In the genomic region with DNA sequence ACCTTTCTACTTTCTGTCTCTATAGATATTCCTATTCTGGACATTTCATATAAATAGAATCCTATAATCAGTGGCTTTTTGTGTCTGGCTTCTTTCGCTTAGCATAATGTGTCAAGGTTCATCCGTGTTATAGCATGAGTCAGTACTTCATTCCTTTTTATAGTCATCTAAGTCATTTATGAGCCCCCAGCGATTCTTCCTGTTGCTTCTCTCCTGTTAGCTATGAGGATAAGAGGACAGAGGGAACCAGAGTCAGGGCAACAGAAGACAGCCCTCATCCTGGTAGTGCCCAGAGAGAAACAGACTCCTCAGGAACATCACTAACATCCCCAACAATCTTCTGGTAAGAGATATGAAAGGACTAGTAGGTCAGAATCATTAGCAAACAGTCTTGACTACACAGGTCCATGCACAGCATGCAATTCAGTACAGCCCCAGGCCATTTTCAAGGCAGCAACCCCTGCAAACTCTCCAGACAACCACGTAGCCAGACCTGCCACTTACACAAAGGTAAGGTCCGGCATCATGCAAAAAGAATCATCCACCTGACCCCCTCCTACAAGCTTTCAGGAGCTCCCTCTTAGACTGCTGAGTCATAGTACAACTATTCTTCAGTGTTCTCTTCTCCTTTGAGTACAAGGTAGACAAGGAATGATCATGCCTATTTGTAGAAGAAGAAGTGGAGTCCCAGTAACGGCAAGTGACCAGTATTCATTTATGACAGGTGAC, we compare ENCODE assay signal across 2 cellular contexts.
TF ChIP-seq lines count a peak whose summit lies in the region.

No MANE protein-coding gene starts in this region.

TF ChIP-seq in HepG2, 621 proteins besides CTCF, POLR2A, EP300 and RAD21:
- TF ChIP-seq NFE2L2 (IDR thresholded peaks at IDR 0.05; ENCODE audit: low read length) (peak; percentile 53; the same call in 1 of the 2 replicates), NCOA1 (CRISPR knock-in tag; IDR thresholded peaks at IDR 0.05) (no peak), TP53 (CRISPR knock-in tag; conservative IDR thresholded peaks at IDR 0.05) (no peak)
- TF ChIP-seq, protein P1, sequence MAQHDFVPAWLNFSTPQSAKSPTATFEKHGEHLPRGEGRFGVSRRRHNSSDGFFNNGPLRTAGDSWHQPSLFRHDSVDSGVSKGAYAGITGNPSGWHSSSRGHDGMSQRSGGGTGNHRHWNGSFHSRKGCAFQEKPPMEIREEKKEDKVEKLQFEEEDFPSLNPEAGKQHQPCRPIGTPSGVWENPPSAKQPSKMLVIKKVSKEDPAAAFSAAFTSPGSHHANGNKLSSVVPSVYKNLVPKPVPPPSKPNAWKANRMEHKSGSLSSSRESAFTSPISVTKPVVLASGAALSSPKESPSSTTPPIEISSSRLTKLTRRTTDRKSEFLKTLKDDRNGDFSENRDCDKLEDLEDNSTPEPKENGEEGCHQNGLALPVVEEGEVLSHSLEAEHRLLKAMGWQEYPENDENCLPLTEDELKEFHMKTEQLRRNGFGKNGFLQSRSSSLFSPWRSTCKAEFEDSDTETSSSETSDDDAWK (CRISPR knock-in tag; IDR thresholded peaks at IDR 0.05) = no peak

TF ChIP-seq in K562, 482 proteins besides CTCF, POLR2A, EP300 and RAD21:
- peak; percentile 46 for TF ChIP-seq NFE2 (IDR thresholded peaks at IDR 0.05; ENCODE audit: low read depth)
- TF ChIP-seq ZNF316 (IDR thresholded peaks at IDR 0.05) = peak; percentile 21; the same call in 1 of the 2 replicates
- TF ChIP-seq C11orf30 (IDR thresholded peaks at IDR 0.05; ENCODE audit: low read depth) = peak; percentile 14; the same call in 1 of the 2 replicates
- TF ChIP-seq ZNF583 (CRISPR knock-in tag; IDR thresholded peaks at IDR 0.05) = no peak
- TF ChIP-seq WHSC1 (IDR thresholded peaks at IDR 0.05; ENCODE audit: low read length) = no peak
- no peak for TF ChIP-seq ARHGAP35 (IDR thresholded peaks at IDR 0.05; ENCODE audit: partially characterized antibody)
- TF ChIP-seq POLR3A (IDR thresholded peaks at IDR 0.05; ENCODE audit: borderline replicate concordance, extremely low read depth, insufficient read depth, insufficient read length) = no peak
- TF ChIP-seq PCBP1 (IDR thresholded peaks at IDR 0.05; ENCODE audit: low read depth, low read length, poor library complexity, severe bottlenecking) = no peak
- TF ChIP-seq MAFG (tag; conservative IDR thresholded peaks at IDR 0.05) = peak; percentile 63
- TF ChIP-seq PHF21A (IDR thresholded peaks at IDR 0.05; ENCODE audit: borderline replicate concordance, low read depth) = no peak
- no peak for TF ChIP-seq MTA3 (IDR thresholded peaks at IDR 0.05; ENCODE audit: borderline replicate concordance)
- TF ChIP-seq, protein P2, sequence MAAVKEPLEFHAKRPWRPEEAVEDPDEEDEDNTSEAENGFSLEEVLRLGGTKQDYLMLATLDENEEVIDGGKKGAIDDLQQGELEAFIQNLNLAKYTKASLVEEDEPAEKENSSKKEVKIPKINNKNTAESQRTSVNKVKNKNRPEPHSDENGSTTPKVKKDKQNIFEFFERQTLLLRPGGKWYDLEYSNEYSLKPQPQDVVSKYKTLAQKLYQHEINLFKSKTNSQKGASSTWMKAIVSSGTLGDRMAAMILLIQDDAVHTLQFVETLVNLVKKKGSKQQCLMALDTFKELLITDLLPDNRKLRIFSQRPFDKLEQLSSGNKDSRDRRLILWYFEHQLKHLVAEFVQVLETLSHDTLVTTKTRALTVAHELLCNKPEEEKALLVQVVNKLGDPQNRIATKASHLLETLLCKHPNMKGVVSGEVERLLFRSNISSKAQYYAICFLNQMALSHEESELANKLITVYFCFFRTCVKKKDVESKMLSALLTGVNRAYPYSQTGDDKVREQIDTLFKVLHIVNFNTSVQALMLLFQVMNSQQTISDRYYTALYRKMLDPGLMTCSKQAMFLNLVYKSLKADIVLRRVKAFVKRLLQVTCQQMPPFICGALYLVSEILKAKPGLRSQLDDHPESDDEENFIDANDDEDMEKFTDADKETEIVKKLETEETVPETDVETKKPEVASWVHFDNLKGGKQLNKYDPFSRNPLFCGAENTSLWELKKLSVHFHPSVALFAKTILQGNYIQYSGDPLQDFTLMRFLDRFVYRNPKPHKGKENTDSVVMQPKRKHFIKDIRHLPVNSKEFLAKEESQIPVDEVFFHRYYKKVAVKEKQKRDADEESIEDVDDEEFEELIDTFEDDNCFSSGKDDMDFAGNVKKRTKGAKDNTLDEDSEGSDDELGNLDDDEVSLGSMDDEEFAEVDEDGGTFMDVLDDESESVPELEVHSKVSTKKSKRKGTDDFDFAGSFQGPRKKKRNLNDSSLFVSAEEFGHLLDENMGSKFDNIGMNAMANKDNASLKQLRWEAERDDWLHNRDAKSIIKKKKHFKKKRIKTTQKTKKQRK (IDR thresholded peaks at IDR 0.05; ENCODE audit: borderline replicate concordance, low read depth, low read length) = no peak
- peak; percentile 61 for TF ChIP-seq NFE2L1 (tag; IDR thresholded peaks at IDR 0.05; ENCODE audit: borderline replicate concordance, low read depth)
- TF ChIP-seq FOXM1 (IDR thresholded peaks at IDR 0.05; ENCODE audit: low read depth) = no peak
- no peak for TF ChIP-seq FOXM1 (CRISPR knock-in tag; IDR thresholded peaks at IDR 0.05; ENCODE audit: low read depth)
- no peak for TF ChIP-seq ZNF184 (CRISPR knock-in tag; IDR thresholded peaks at IDR 0.05)
- no peak for TF ChIP-seq TAF15 (IDR thresholded peaks at IDR 0.05; ENCODE audit: low read depth, low read length)
- TF ChIP-seq BCL6 (CRISPR knock-in tag; IDR thresholded peaks at IDR 0.05) = no peak
- TF ChIP-seq, protein P3, sequence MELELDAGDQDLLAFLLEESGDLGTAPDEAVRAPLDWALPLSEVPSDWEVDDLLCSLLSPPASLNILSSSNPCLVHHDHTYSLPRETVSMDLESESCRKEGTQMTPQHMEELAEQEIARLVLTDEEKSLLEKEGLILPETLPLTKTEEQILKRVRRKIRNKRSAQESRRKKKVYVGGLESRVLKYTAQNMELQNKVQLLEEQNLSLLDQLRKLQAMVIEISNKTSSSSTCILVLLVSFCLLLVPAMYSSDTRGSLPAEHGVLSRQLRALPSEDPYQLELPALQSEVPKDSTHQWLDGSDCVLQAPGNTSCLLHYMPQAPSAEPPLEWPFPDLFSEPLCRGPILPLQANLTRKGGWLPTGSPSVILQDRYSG (tag; conservative IDR thresholded peaks at IDR 0.05; ENCODE audit: low read depth) = no peak
